ENCODE assay signal across 1 cellular context in genomic region chr13:49602615-49603014, GRCh38.
TF ChIP-seq lines count a peak whose summit lies in the region.

No MANE protein-coding gene starts in this region.

TF ChIP-seq in HEK293, 187 proteins besides CTCF, POLR2A, EP300 and RAD21:
- peak; percentile 59; the same call in 1 of the 2 replicates for TF ChIP-seq ZFP69B (tag by site-specific recombination; IDR thresholded peaks at IDR 0.05)
- TF ChIP-seq, protein P1, sequence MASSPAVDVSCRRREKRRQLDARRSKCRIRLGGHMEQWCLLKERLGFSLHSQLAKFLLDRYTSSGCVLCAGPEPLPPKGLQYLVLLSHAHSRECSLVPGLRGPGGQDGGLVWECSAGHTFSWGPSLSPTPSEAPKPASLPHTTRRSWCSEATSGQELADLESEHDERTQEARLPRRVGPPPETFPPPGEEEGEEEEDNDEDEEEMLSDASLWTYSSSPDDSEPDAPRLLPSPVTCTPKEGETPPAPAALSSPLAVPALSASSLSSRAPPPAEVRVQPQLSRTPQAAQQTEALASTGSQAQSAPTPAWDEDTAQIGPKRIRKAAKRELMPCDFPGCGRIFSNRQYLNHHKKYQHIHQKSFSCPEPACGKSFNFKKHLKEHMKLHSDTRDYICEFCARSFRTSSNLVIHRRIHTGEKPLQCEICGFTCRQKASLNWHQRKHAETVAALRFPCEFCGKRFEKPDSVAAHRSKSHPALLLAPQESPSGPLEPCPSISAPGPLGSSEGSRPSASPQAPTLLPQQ (tag by site-specific recombination; IDR thresholded peaks at IDR 0.05) = peak; percentile 50; the same call in 1 of the 2 replicates
